In genomic region chr16:29651950-29652349, GRCh38 we compare ENCODE assay signal across 17 cellular contexts. TPM values are rescaled to one million over a fixed set of nuclear protein-coding genes. Genes with fewer than 3 reads are reported as not detected.
DNase-seq lines count a peak whose midpoint lies in the region; ATAC-seq, FAIRE-seq and TF ChIP-seq lines count a peak whose summit lies in the region.
"Had no signal": no experiment of that assay in that cellular context is flagged by ENCODE, and none has a peak within 500 bp of the region (broad histone marks: within the 10 kb centered on the region; RNA-seq: fewer than 3 reads in every experiment).

No MANE protein-coding gene starts in this region.

- H3K9ac ChIP-seq in OCI-LY1 (ENCODE audit: low read length) (no peak overlapping the region), K562 (ENCODE audit: insufficient read depth in 1 of 2, low read depth in 2 of 2, low read length in 2 of 2) (no peak overlapping the region), H9 (ENCODE audit: extremely low read depth, insufficient read length, low read length) (no peak overlapping the region)
- H3K9ac ChIP-seq: BLaER1 had no signal

- H3K9me1 ChIP-seq in K562 (ENCODE audit: control insufficient read depth, insufficient read depth, low read length): no peaks in the 10 kb centered on the region

- no peaks in the 10 kb centered on the region for H3K23me2 ChIP-seq in H9 (ENCODE audit: insufficient read length, low read depth, low read length, poor library complexity, severe bottlenecking)

- peak overlapping the region; percentile 86 for H3K27ac Mint-ChIP-seq in stimulated activated memory B cell treated with anti-CD40 and anti-IgM and Interleukin-4, amounts not matched to agents 10 μg/mL and 1 μg/mL and 100 μg/mL, for 72 hours
- no peak overlapping the region for H3K27ac Mint-ChIP-seq in H9
- no peak overlapping the region for H3K27ac Mint-ChIP-seq in CD8-positive, alpha-beta T cell
- H3K27ac Mint-ChIP-seq: CD4-positive, alpha-beta memory T cell had no signal

- POLR2A ChIA-PET in K562 (lab: Yijun Ruan, JAX): interaction anchor here (1.1 to 1.5 kb wide), 2 partner anchors 10 to 25 kb away, joined by 3 to 5 read pairs; no protein-coding TSS in a partner anchor
- POLR2A ChIA-PET in CD8-positive, alpha-beta T cell (lab: Charles Lee): interaction anchor here (0.6 kb wide), 2 partner anchors 11 to 1138 kb away, joined by 3 to 4 read pairs; partner anchors contain the start of gene SPN

- no peak for FAIRE-seq in K562 (lab: Jason Lieb, UNC)
- FAIRE-seq: H1 had no signal

- H3K27me3 Mint-ChIP-seq in stimulated activated memory B cell treated with anti-CD40 and anti-IgM and Interleukin-4, amounts not matched to agents 10 μg/mL and 1 μg/mL and 100 μg/mL, for 72 hours: no peaks in the 10 kb centered on the region
- no peaks in the 10 kb centered on the region for H3K27me3 Mint-ChIP-seq in H9 (ENCODE audit: low read depth)
- H3K27me3 Mint-ChIP-seq in CD8-positive, alpha-beta T cell (ENCODE audit: low read depth): no peaks in the 10 kb centered on the region
- H3K27me3 Mint-ChIP-seq: CD4-positive, alpha-beta memory T cell had no signal

- no peak for DNase-seq in HL-60 (ENCODE audit: low read depth in 1 of 2, low spot score in 1 of 2)
- DNase-seq in K562 (ENCODE audit: extremely low read depth in 1 of 4, low spot score in 3 of 4): no peak
- no peak for DNase-seq in H9
- DNase-seq in NCI-H187 treated with DMSO at 0.1 percent for 48 hours (lab: John Stamatoyannopoulos, UW): no peak
- no peak for DNase-seq in CD8-positive, alpha-beta T cell
- DNase-seq: 8988T; Calu3; CD4-positive, alpha-beta memory T cell; DMS79 treated with DMSO at 0.1 percent for 48 hours; GF-D8 had no signal

- H3K14ac ChIP-seq in H9 (ENCODE audit: insufficient read depth, low read length): no peak overlapping the region

- H3T11ph ChIP-seq in H9 (ENCODE audit: low read length): no peak overlapping the region

- peaks cover 32% of the 10 kb centered on the region for H3K4me1 Mint-ChIP-seq in stimulated activated memory B cell treated with anti-CD40 and anti-IgM and Interleukin-4, amounts not matched to agents 10 μg/mL and 1 μg/mL and 100 μg/mL, for 72 hours
- peaks cover 13 to 14% of the 10 kb centered on the region in 2 experiments for H3K4me1 Mint-ChIP-seq in H9
- H3K4me1 Mint-ChIP-seq in CD8-positive, alpha-beta T cell (ENCODE audit: low read depth): peaks cover 8% of the 10 kb centered on the region

- no peaks in the 10 kb centered on the region for H3K9me2 ChIP-seq in OCI-LY1 (ENCODE audit: low read depth, low read length)

- intact Hi-C loops in K562 (cut with micrococcal nuclease): no loop called here
- intact Hi-C loops in CD8-positive, alpha-beta T cell (cut with DNase I, micrococcal nuclease): no loop called here

- H3K27me3 ChIP-seq in HL-60 (ENCODE audit: insufficient read depth, poor library complexity, severe bottlenecking) (no peaks in the 10 kb centered on the region), OCI-LY1 (ENCODE audit: insufficient read depth, low read length) (no peaks in the 10 kb centered on the region), K562 (ENCODE audit: control insufficient read depth in 2 of 2, insufficient read depth in 2 of 2, low read length in 2 of 2) (no peaks in the 10 kb centered on the region), H9 (ENCODE audit: insufficient read depth, low read length) (no peaks in the 10 kb centered on the region)
- no peaks in the 10 kb centered on the region for H3K27me3 ChIP-seq in CD8-positive, alpha-beta T cell (ENCODE audit: insufficient read depth, low read length)
- H3K27me3 ChIP-seq: BLaER1 had no signal

- H3K4me3 ChIP-seq in HL-60 (replicated peaks; ENCODE audit: insufficient read depth, low read length): no peak overlapping the region
- H3K4me3 ChIP-seq in OCI-LY1 (ENCODE audit: low read depth, low read length, poor library complexity, severe bottlenecking): no peak overlapping the region
- no peak overlapping the region for H3K4me3 ChIP-seq in K562
- H3K4me3 ChIP-seq in CD8-positive, alpha-beta T cell (ENCODE audit: low read depth, low read length): no peak overlapping the region
- H3K4me3 ChIP-seq: BLaER1, HAP-1 had no signal

- H3K79me1 ChIP-seq in H9 (ENCODE audit: insufficient read depth, low read depth, low read length, poor library complexity, severe bottlenecking): no peaks in the 10 kb centered on the region

- no peak overlapping the region for H4K8ac ChIP-seq in H9 (replicated peaks; ENCODE audit: insufficient read length, low read depth, low read length)

- no peak overlapping the region for H2AFZ ChIP-seq in OCI-LY1 (ENCODE audit: low read length)
- H2AFZ ChIP-seq in K562 (ENCODE audit: low read depth, low read length): no peak overlapping the region
- no peak overlapping the region for H2AFZ ChIP-seq in H9 (ENCODE audit: low read length)

- no peak for ATAC-seq in K562
- ATAC-seq in stimulated activated memory B cell treated with anti-CD40 and anti-IgM and Interleukin-4, amounts not matched to agents 10 μg/mL and 1 μg/mL and 100 μg/mL, for 72 hours: no peak
- ATAC-seq in CD8-positive, alpha-beta T cell: no peak

- no peak for TF ChIP-seq CTCF in HL-60 (IDR thresholded peaks at IDR 0.05; ENCODE audit: insufficient read depth, low read length)
- TF ChIP-seq CTCF in OCI-LY1 (IDR thresholded peaks at IDR 0.05; ENCODE audit: low read length): no peak
- TF ChIP-seq CTCF in K562 (IDR thresholded peaks at IDR 0.05 in 2 of 3, conservative IDR thresholded peaks at IDR 0.05 in 1 of 3; ENCODE audit: insufficient read depth in 2 of 3, low read depth in 1 of 3, low read length in 3 of 3): no peak
- no peak for TF ChIP-seq CTCF in H9 (conservative IDR thresholded peaks at IDR 0.05)
- TF ChIP-seq CTCF in CD8-positive, alpha-beta T cell (IDR thresholded peaks at IDR 0.05): no peak

- no peak overlapping the region for H2BK12ac ChIP-seq in H9 (ENCODE audit: insufficient read length, low read depth, low read length)

- H2AK5ac ChIP-seq in H9 (ENCODE audit: insufficient read length, low read length): no peak overlapping the region

- H3K27ac ChIP-seq in HL-60 (replicated peaks): peak overlapping the region; percentile 8; the same call in 1 of the 2 replicates
- H3K27ac ChIP-seq in OCI-LY1 (ENCODE audit: low read depth, low read length, poor library complexity, severe bottlenecking): peak overlapping the region; percentile 15
- no peak overlapping the region for H3K27ac ChIP-seq in K562 (ENCODE audit: extremely low read depth, low read depth, low read length)
- no peak overlapping the region for H3K27ac ChIP-seq in H9 (ENCODE audit: insufficient read length, low read depth, low read length)
- no peak overlapping the region for H3K27ac ChIP-seq in CD8-positive, alpha-beta T cell (ENCODE audit: low read depth, low read length)
- H3K27ac ChIP-seq: BLaER1 had no signal

- no peak overlapping the region for H3K4me3 Mint-ChIP-seq in stimulated activated memory B cell treated with anti-CD40 and anti-IgM and Interleukin-4, amounts not matched to agents 10 μg/mL and 1 μg/mL and 100 μg/mL, for 72 hours
- no peak overlapping the region for H3K4me3 Mint-ChIP-seq in H9
- no peak overlapping the region for H3K4me3 Mint-ChIP-seq in CD8-positive, alpha-beta T cell
- H3K4me3 Mint-ChIP-seq: CD14-positive monocyte; CD4-positive, alpha-beta memory T cell had no signal

- peak; percentile 21; the same call in 1 of the 2 replicates for TF ChIP-seq EP300 in K562 (IDR thresholded peaks at IDR 0.05; ENCODE audit: low read length)

- H3K18ac ChIP-seq in H9 (ENCODE audit: insufficient read length, low read depth, low read length): no peak overlapping the region

- H3K36me3 ChIP-seq in OCI-LY1 (ENCODE audit: insufficient read depth, low read length) (no peaks in the 10 kb centered on the region), K562 (ENCODE audit: control insufficient read depth, insufficient read depth, low read length) (no peaks in the 10 kb centered on the region)
- H3K36me3 ChIP-seq in CD8-positive, alpha-beta T cell (ENCODE audit: insufficient read depth, low read length): no peaks in the 10 kb centered on the region
- H3K36me3 ChIP-seq: BLaER1, HAP-1 had no signal

- H3K4me1 ChIP-seq in OCI-LY1 (ENCODE audit: insufficient read depth, low read length, severe bottlenecking) (peaks cover 30% of the 10 kb centered on the region), K562 (replicated peaks in 1 of 2; ENCODE audit: control insufficient read depth in 2 of 2, insufficient read depth in 2 of 2, low read length in 2 of 2) (peaks cover 41 to 57% of the 10 kb centered on the region in 2 experiments), H9 (ENCODE audit: insufficient read depth, low read length) (peaks cover 2% of the 10 kb centered on the region; the same call in 1 of the 2 replicates)
- H3K4me1 ChIP-seq in CD8-positive, alpha-beta T cell (ENCODE audit: insufficient read depth, low read length): no peaks in the 10 kb centered on the region
- H3K4me1 ChIP-seq: HAP-1 had no signal

- no peaks in the 10 kb centered on the region for H3K79me2 ChIP-seq in OCI-LY1 (ENCODE audit: insufficient read depth, low read length)
- no peaks in the 10 kb centered on the region for H3K79me2 ChIP-seq in K562 (ENCODE audit: control insufficient read depth, insufficient read depth, low read length)
- H3K79me2 ChIP-seq in H9 (ENCODE audit: insufficient read depth, low read length): no peaks in the 10 kb centered on the region

- 0% methylated on average over 2 of the region's 2 CpGs for WGBS in K562 (ENCODE audit: insufficient coverage, low coverage, missing lambda C conversion rate)
- WGBS in H9 (ENCODE audit: extremely low coverage, insufficient read length, low lambda C conversion rate): no CpG with 5 or more reads among the region's 2 CpGs

- no peak for TF ChIP-seq RAD21 in K562 (CRISPR knock-in tag; conservative IDR thresholded peaks at IDR 0.05 in 1 of 2, IDR thresholded peaks at IDR 0.05 in 1 of 2)

- H4K20me1 ChIP-seq in OCI-LY1 (ENCODE audit: insufficient read depth, low read length) (no peaks in the 10 kb centered on the region), K562 (replicated peaks; ENCODE audit: control insufficient read depth, insufficient read depth, low read length) (no peaks in the 10 kb centered on the region), H9 (ENCODE audit: control insufficient read depth, insufficient read depth, insufficient read length) (no peaks in the 10 kb centered on the region)
- H4K20me1 ChIP-seq: BLaER1 had no signal

- H3K4ac ChIP-seq in H9 (ENCODE audit: low read depth, low read length): no peak overlapping the region

- H4K5ac ChIP-seq in H9 (ENCODE audit: insufficient read length, low read depth, low read length): no peak overlapping the region

- BruUV-seq in K562 (replicated peaks; lab: Mats Ljungman, UMichigan): no TSS peak

- no peak overlapping the region for H2BK5ac ChIP-seq in H9 (ENCODE audit: insufficient read length, low read length)

- H2BK15ac ChIP-seq in H9 (ENCODE audit: low read depth, low read length): no peak overlapping the region

- in situ Hi-C loops in K562 (cut with MboI): no loop called here

- no peaks in the 10 kb centered on the region for H3K36me3 Mint-ChIP-seq in stimulated activated memory B cell treated with anti-CD40 and anti-IgM and Interleukin-4, amounts not matched to agents 10 μg/mL and 1 μg/mL and 100 μg/mL, for 72 hours
- H3K36me3 Mint-ChIP-seq in H9 (ENCODE audit: insufficient read depth in 1 of 3, low read depth in 3 of 3): no peaks in the 10 kb centered on the region
- no peaks in the 10 kb centered on the region for H3K36me3 Mint-ChIP-seq in CD8-positive, alpha-beta T cell
- H3K36me3 Mint-ChIP-seq: CD14-positive monocyte; CD4-positive, alpha-beta memory T cell had no signal

- no peak overlapping the region for H2BK120ac ChIP-seq in H9 (ENCODE audit: low read depth, low read length, poor library complexity, severe bottlenecking)

- no peaks in the 10 kb centered on the region for H3K9me3 Mint-ChIP-seq in stimulated activated memory B cell treated with anti-CD40 and anti-IgM and Interleukin-4, amounts not matched to agents 10 μg/mL and 1 μg/mL and 100 μg/mL, for 72 hours
- H3K9me3 Mint-ChIP-seq in H9: no peaks in the 10 kb centered on the region
- H3K9me3 Mint-ChIP-seq in CD8-positive, alpha-beta T cell: no peaks in the 10 kb centered on the region
- H3K9me3 Mint-ChIP-seq: CD14-positive monocyte; CD4-positive, alpha-beta memory T cell had no signal

- H4K91ac ChIP-seq in H9 (ENCODE audit: insufficient read length, low read depth, low read length): no peak overlapping the region

- no peak for TF ChIP-seq POLR2A in K562 (conservative IDR thresholded peaks at IDR 0.05)

- no peak overlapping the region for H3K23ac ChIP-seq in H9 (ENCODE audit: insufficient read length, low read depth, low read length)

- CTCF ChIA-PET in K562 (lab: Yijun Ruan, JAX; ENCODE audit: low intra/inter-chr PET ratio): no interaction called here
- CTCF ChIA-PET in CD8-positive, alpha-beta T cell (lab: Charles Lee): interaction anchor here (0.7 to 2.5 kb wide), 3 partner anchors 11 to 381 kb away, joined by 3 to 14 read pairs (median 3); no protein-coding TSS in a partner anchor

- no peak overlapping the region for H3K56ac ChIP-seq in H9 (ENCODE audit: insufficient read length, low read depth, low read length)

- H3K4me2 ChIP-seq in OCI-LY1 (ENCODE audit: low read length): no peak overlapping the region
- H3K4me2 ChIP-seq in K562 (ENCODE audit: insufficient read depth, low read length): no peak overlapping the region
- H3K4me2 ChIP-seq in H9 (ENCODE audit: insufficient read depth, insufficient read length, low read length): no peak overlapping the region
- H3K4me2 ChIP-seq: BLaER1 had no signal

- peaks cover 3% of the 10 kb centered on the region; the same call in 1 of the 2 replicates for H3F3A ChIP-seq in OCI-LY1 (ENCODE audit: insufficient read depth, low read length)

- no peaks in the 10 kb centered on the region for H3K9me3 ChIP-seq in OCI-LY1 (ENCODE audit: low read length)
- H3K9me3 ChIP-seq in K562 (replicated peaks; ENCODE audit: control insufficient read depth, insufficient read depth, low read depth, low read length): no peaks in the 10 kb centered on the region
- no peaks in the 10 kb centered on the region for H3K9me3 ChIP-seq in H9 (ENCODE audit: control insufficient read depth, low read depth, low read length)
- no peaks in the 10 kb centered on the region for H3K9me3 ChIP-seq in CD8-positive, alpha-beta T cell (ENCODE audit: low read length)
- H3K9me3 ChIP-seq: BLaER1, HAP-1 had no signal

- H2BK20ac ChIP-seq in H9 (ENCODE audit: low read depth, low read length, poor library complexity, severe bottlenecking): no peak overlapping the region

RNA-seq across cellular contexts. Expression of gene SPN, which starts 11.1 kb away (rescaled TPM):
- total RNA-seq in K562 (2011; cell fraction: chromatin; rRNA removed; ENCODE audit: low replicate concordance): 97.4 and 224 TPM in 2 replicates
- total RNA-seq in K562 (2011; cell fraction: nucleolus; rRNA removed): 129 and 166 TPM in 2 replicates
- 142 and 171 TPM in 2 replicates for total RNA-seq in K562 (2011; cell fraction: nucleoplasm; rRNA removed)
- total RNA-seq in K562 (2014; rRNA removed) (75.4 and 91.8 TPM in 2 replicates), K562 (2014; rRNA removed; fragmentation: Illumina TruSeq; extraction: Trizol) (80.6 and 85.0 TPM in 2 replicates), K562 (2015; rRNA removed; fragmentation: Illumina TruSeq; extraction: Trizol) (110 and 114 TPM in 2 replicates), K562 (2021) (202 and 225 TPM in 2 replicates), H9 (2021) (0.77 and 1.1 TPM in 2 replicates)
- polyA plus RNA-seq in K562 (2011; rRNA removed) (56.7 and 114 TPM in 2 replicates), K562 (2014; fragmentation: Illumina TruSeq; extraction: Trizol) (174 and 221 TPM in 2 replicates), K562 (2014; fragmentation: Nextera tagmentation; extraction: Ambion mirVana) (10 to 100 TPM; 24.3 to 34.3 TPM), K562 (2014; rRNA removed) (74.2 and 79.4 TPM in 2 replicates)
- 56.3 and 107 TPM in 2 replicates for polyA plus RNA-seq in K562 (2011; cell fraction: cytosol; rRNA removed)
- polyA plus RNA-seq in K562 (2011; cell fraction: nucleus; rRNA removed): 80.5 and 114 TPM in 2 replicates
- 152 and 220 TPM in 2 replicates for polyA plus RNA-seq in K562 (2012)
- polyA minus RNA-seq in K562 (2011; rRNA and poly(A)+ RNA removed): 64.6 and 73.0 TPM in 2 replicates
- polyA minus RNA-seq in K562 (2011; cell fraction: cytosol; rRNA and poly(A)+ RNA removed): 66.4 and 80.3 TPM in 2 replicates
- 15.9 and 30.7 TPM in 2 replicates for polyA minus RNA-seq in K562 (2011; cell fraction: nucleus; rRNA and poly(A)+ RNA removed)
- 10 to 100 TPM; 36.9 to 38.2 TPM for total RNA-seq in CD8-positive, alpha-beta T cell
- total RNA-seq: A673, Calu3 had no signal

RNA-seq across cellular contexts. Expression of gene QPRT, which starts 27.0 kb away (rescaled TPM):
- 45.6 and 86.1 TPM in 2 replicates for total RNA-seq in K562 (2011; cell fraction: chromatin; rRNA removed; ENCODE audit: low replicate concordance)
- total RNA-seq in K562 (2011; cell fraction: nucleolus; rRNA removed): 57.9 and 68.0 TPM in 2 replicates
- 66.3 and 114 TPM in 2 replicates for total RNA-seq in K562 (2011; cell fraction: nucleoplasm; rRNA removed)
- total RNA-seq in K562 (2014; rRNA removed) (112 and 115 TPM in 2 replicates), K562 (2014; rRNA removed; fragmentation: Illumina TruSeq; extraction: Trizol) (37.3 and 39.2 TPM in 2 replicates), K562 (2015; rRNA removed; fragmentation: Illumina TruSeq; extraction: Trizol) (72.8 and 76.7 TPM in 2 replicates), K562 (2021) (80.7 and 86.5 TPM in 2 replicates), H9 (2021) (107 TPM in 2 replicates)
- polyA plus RNA-seq in K562 (2011; rRNA removed) (38.9 and 73.1 TPM in 2 replicates), K562 (2014; fragmentation: Illumina TruSeq; extraction: Trizol) (64.1 and 72.4 TPM in 2 replicates), K562 (2014; fragmentation: Nextera tagmentation; extraction: Ambion mirVana) (10 to 100 TPM in 1 of 2 experiments, 1 to 10 TPM in 1; 7.7 to 10.8 TPM), K562 (2014; rRNA removed) (64.3 and 68.8 TPM in 2 replicates)
- 79.6 and 90.5 TPM in 2 replicates for polyA plus RNA-seq in K562 (2011; cell fraction: cytosol; rRNA removed)
- 56.0 and 57.6 TPM in 2 replicates for polyA plus RNA-seq in K562 (2011; cell fraction: nucleus; rRNA removed)
- polyA plus RNA-seq in K562 (2012): 120 and 164 TPM in 2 replicates
- polyA minus RNA-seq in K562 (2011; rRNA and poly(A)+ RNA removed): 37.4 and 44.7 TPM in 2 replicates
- 56.5 and 107 TPM in 2 replicates for polyA minus RNA-seq in K562 (2011; cell fraction: cytosol; rRNA and poly(A)+ RNA removed)
- polyA minus RNA-seq in K562 (2011; cell fraction: nucleus; rRNA and poly(A)+ RNA removed): 12.7 and 19.0 TPM in 2 replicates
- total RNA-seq in CD8-positive, alpha-beta T cell: under 1 TPM in 1 of 2 experiments, not detected in 1; 0.76 TPM

Comparison
In these comparisons a context has a peak if more than half of its experiments do, and no peak if none do; other contexts are left out.
1. H3K27ac ChIP-seq: peak in HL-60 (single experiment) and OCI-LY1 (single experiment); none in K562 (single experiment), H9 (single experiment) and CD8-positive, alpha-beta T cell (single experiment).
2. RNA of gene SPN, which starts 11.1 kb away (total RNA-seq): 75.4 to 225 TPM in K562 and 36.9 to 38.2 TPM in CD8-positive, alpha-beta T cell; 0.77 to 1.1 TPM in H9; every median in the first group is over 10 times any median in the second.
3. RNA of gene QPRT, which starts 27.0 kb away (total RNA-seq): 107 TPM in H9 and 37.3 to 115 TPM in K562; 0.76 TPM in CD8-positive, alpha-beta T cell; every median in the first group is over 10 times any median in the second.